Comparison of ENCODE assay signal across 1 cellular context in genomic region chr18:25592804-25593360, GRCh38.
TF ChIP-seq lines count a peak whose summit lies in the region.

No MANE protein-coding gene starts in this region.

TF ChIP-seq in H1, 55 proteins besides CTCF, POLR2A, EP300 and RAD21 (continued from another document):
- TF ChIP-seq, protein P1, sequence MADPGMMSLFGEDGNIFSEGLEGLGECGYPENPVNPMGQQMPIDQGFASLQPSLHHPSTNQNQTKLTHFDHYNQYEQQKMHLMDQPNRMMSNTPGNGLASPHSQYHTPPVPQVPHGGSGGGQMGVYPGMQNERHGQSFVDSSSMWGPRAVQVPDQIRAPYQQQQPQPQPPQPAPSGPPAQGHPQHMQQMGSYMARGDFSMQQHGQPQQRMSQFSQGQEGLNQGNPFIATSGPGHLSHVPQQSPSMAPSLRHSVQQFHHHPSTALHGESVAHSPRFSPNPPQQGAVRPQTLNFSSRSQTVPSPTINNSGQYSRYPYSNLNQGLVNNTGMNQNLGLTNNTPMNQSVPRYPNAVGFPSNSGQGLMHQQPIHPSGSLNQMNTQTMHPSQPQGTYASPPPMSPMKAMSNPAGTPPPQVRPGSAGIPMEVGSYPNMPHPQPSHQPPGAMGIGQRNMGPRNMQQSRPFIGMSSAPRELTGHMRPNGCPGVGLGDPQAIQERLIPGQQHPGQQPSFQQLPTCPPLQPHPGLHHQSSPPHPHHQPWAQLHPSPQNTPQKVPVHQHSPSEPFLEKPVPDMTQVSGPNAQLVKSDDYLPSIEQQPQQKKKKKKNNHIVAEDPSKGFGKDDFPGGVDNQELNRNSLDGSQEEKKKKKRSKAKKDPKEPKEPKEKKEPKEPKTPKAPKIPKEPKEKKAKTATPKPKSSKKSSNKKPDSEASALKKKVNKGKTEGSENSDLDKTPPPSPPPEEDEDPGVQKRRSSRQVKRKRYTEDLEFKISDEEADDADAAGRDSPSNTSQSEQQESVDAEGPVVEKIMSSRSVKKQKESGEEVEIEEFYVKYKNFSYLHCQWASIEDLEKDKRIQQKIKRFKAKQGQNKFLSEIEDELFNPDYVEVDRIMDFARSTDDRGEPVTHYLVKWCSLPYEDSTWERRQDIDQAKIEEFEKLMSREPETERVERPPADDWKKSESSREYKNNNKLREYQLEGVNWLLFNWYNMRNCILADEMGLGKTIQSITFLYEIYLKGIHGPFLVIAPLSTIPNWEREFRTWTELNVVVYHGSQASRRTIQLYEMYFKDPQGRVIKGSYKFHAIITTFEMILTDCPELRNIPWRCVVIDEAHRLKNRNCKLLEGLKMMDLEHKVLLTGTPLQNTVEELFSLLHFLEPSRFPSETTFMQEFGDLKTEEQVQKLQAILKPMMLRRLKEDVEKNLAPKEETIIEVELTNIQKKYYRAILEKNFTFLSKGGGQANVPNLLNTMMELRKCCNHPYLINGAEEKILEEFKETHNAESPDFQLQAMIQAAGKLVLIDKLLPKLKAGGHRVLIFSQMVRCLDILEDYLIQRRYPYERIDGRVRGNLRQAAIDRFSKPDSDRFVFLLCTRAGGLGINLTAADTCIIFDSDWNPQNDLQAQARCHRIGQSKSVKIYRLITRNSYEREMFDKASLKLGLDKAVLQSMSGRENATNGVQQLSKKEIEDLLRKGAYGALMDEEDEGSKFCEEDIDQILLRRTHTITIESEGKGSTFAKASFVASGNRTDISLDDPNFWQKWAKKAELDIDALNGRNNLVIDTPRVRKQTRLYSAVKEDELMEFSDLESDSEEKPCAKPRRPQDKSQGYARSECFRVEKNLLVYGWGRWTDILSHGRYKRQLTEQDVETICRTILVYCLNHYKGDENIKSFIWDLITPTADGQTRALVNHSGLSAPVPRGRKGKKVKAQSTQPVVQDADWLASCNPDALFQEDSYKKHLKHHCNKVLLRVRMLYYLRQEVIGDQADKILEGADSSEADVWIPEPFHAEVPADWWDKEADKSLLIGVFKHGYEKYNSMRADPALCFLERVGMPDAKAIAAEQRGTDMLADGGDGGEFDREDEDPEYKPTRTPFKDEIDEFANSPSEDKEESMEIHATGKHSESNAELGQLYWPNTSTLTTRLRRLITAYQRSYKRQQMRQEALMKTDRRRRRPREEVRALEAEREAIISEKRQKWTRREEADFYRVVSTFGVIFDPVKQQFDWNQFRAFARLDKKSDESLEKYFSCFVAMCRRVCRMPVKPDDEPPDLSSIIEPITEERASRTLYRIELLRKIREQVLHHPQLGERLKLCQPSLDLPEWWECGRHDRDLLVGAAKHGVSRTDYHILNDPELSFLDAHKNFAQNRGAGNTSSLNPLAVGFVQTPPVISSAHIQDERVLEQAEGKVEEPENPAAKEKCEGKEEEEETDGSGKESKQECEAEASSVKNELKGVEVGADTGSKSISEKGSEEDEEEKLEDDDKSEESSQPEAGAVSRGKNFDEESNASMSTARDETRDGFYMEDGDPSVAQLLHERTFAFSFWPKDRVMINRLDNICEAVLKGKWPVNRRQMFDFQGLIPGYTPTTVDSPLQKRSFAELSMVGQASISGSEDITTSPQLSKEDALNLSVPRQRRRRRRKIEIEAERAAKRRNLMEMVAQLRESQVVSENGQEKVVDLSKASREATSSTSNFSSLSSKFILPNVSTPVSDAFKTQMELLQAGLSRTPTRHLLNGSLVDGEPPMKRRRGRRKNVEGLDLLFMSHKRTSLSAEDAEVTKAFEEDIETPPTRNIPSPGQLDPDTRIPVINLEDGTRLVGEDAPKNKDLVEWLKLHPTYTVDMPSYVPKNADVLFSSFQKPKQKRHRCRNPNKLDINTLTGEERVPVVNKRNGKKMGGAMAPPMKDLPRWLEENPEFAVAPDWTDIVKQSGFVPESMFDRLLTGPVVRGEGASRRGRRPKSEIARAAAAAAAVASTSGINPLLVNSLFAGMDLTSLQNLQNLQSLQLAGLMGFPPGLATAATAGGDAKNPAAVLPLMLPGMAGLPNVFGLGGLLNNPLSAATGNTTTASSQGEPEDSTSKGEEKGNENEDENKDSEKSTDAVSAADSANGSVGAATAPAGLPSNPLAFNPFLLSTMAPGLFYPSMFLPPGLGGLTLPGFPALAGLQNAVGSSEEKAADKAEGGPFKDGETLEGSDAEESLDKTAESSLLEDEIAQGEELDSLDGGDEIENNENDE (IDR thresholded peaks at IDR 0.05; ENCODE audit: insufficient replicate concordance, low read length): no peak
- TF ChIP-seq NRF1 (IDR thresholded peaks at IDR 0.05; ENCODE audit: low read depth, low read length) (no peak), RFX5 (IDR thresholded peaks at IDR 0.05; ENCODE audit: borderline replicate concordance, low read depth, low read length) (no peak), POLR2AphosphoS5 (IDR thresholded peaks at IDR 0.05; ENCODE audit: low read depth, low read length) (no peak), BRCA1 (IDR thresholded peaks at IDR 0.05; ENCODE audit: low read depth, low read length) (no peak), SP1 (IDR thresholded peaks at IDR 0.05; ENCODE audit: low read depth, low read length) (no peak), USF2 (IDR thresholded peaks at IDR 0.05; ENCODE audit: low read length) (no peak), TEAD4 (IDR thresholded peaks at IDR 0.05; ENCODE audit: low read depth, low read length) (no peak), SRF (IDR thresholded peaks at IDR 0.05; ENCODE audit: low read depth, low read length) (no peak), FOSL1 (IDR thresholded peaks at IDR 0.05; ENCODE audit: insufficient read depth, low read depth, low read length) (no peak), SP4 (IDR thresholded peaks at IDR 0.05; ENCODE audit: low read length) (no peak), GTF2F1 (IDR thresholded peaks at IDR 0.05; ENCODE audit: borderline replicate concordance, low read depth, low read length) (no peak), HDAC6 (IDR thresholded peaks at IDR 0.05; ENCODE audit: low read depth, low read length) (no peak), KDM4A (IDR thresholded peaks at IDR 0.05; ENCODE audit: low read depth, low read length, severe bottlenecking) (no peak), ATF3 (IDR thresholded peaks at IDR 0.05; ENCODE audit: insufficient read depth, low read depth, low read length) (no peak)
- TF ChIP-seq, protein P2, sequence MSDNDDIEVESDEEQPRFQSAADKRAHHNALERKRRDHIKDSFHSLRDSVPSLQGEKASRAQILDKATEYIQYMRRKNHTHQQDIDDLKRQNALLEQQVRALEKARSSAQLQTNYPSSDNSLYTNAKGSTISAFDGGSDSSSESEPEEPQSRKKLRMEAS (IDR thresholded peaks at IDR 0.05): no peak
- TF ChIP-seq, protein P3, sequence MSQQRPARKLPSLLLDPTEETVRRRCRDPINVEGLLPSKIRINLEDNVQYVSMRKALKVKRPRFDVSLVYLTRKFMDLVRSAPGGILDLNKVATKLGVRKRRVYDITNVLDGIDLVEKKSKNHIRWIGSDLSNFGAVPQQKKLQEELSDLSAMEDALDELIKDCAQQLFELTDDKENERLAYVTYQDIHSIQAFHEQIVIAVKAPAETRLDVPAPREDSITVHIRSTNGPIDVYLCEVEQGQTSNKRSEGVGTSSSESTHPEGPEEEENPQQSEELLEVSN (IDR thresholded peaks at IDR 0.05): no peak
